In genomic region chr12:57632898-57633825, GRCh38 we compare ENCODE assay signal across 8 cellular contexts. TPM values are rescaled to one million over a fixed set of nuclear protein-coding genes. Genes with fewer than 3 reads are reported as not detected.
DNase-seq lines count a peak whose midpoint lies in the region; ATAC-seq and TF ChIP-seq lines count a peak whose summit lies in the region.

Gene B4GALNT1 (minus strand): TSS chr12:57633201. CDS start chr12:57632132, 1,069 bp downstream.

- H3K4me1 Mint-ChIP-seq in activated T-helper 17 cell treated with anti-CD3 and anti-CD28 coated beads, Interleukin-2, amount 50 U/mL, for 72 hours, result no peaks in the 10 kb centered on the region

- BruUV-seq in PC-9 (replicated peaks; lab: Mats Ljungman, UMichigan), result no TSS peak

- no peaks in the 10 kb centered on the region for H3K27me3 ChIP-seq in PC-9 (ENCODE audit: insufficient read depth, low read depth)
- H3K27me3 ChIP-seq in neural cell (ENCODE audit: insufficient read depth, low read depth, low read length), result peaks cover 32% of the 10 kb centered on the region
- H3K27me3 ChIP-seq in thymus (ENCODE audit: control insufficient read depth, insufficient read depth), result peaks cover 58% of the 10 kb centered on the region

- TF ChIP-seq EP300 in neural cell (conservative IDR thresholded peaks at IDR 0.05; ENCODE audit: poor library complexity, severe bottlenecking), result peak; percentile 42

- in situ Hi-C loops in Caki2 (cut with HindIII; ENCODE audit: low pct_unique_long_range_greater_than_20kb, low sequenced_read_pairs), result no loop called here

- H3F3A ChIP-seq in PC-9 (ENCODE audit: insufficient read depth, low read depth) (no peaks in the 10 kb centered on the region), neural cell (ENCODE audit: insufficient read depth, low read length, poor library complexity, severe bottlenecking) (peaks cover 3% of the 10 kb centered on the region)

- H3K9me3 ChIP-seq in PC-9 (ENCODE audit: insufficient read depth, low read depth) (no peaks in the 10 kb centered on the region), neural cell (ENCODE audit: low read length) (no peaks in the 10 kb centered on the region), thymus (ENCODE audit: control insufficient read depth) (no peaks in the 10 kb centered on the region)

- H3K9me3 Mint-ChIP-seq in activated T-helper 17 cell treated with anti-CD3 and anti-CD28 coated beads, Interleukin-2, amount 50 U/mL, for 72 hours, result no peaks in the 10 kb centered on the region

- no peaks in the 10 kb centered on the region for H3K9me2 ChIP-seq in PC-9 (ENCODE audit: insufficient read depth)
- no peaks in the 10 kb centered on the region for H3K9me2 ChIP-seq in neural cell (ENCODE audit: insufficient read depth, low read length)

- no peaks in the 10 kb centered on the region for H3K36me3 ChIP-seq in PC-9 (ENCODE audit: low read depth)
- peaks cover 14% of the 10 kb centered on the region for H3K36me3 ChIP-seq in neural cell (ENCODE audit: insufficient read depth, low read length)
- no peaks in the 10 kb centered on the region for H3K36me3 ChIP-seq in thymus (ENCODE audit: control insufficient read depth, insufficient read depth)

- H3K4me3 Mint-ChIP-seq in activated T-helper 17 cell treated with anti-CD3 and anti-CD28 coated beads, Interleukin-2, amount 50 U/mL, for 72 hours, result peak within 1 kb of the TSS; percentile 76

- no peak within 1 kb of the TSS for H3K27ac Mint-ChIP-seq in activated T-helper 17 cell treated with anti-CD3 and anti-CD28 coated beads, Interleukin-2, amount 50 U/mL, for 72 hours

- 2% methylated on average over 63 of the region's 63 CpGs for WGBS in thymus

- H3K27ac ChIP-seq in PC-9, result no peak within 1 kb of the TSS
- H3K27ac ChIP-seq in neural cell (ENCODE audit: low read length), result peak within 1 kb of the TSS; percentile 82
- no peak within 1 kb of the TSS for H3K27ac ChIP-seq in thymus (ENCODE audit: low read depth)

- CTCF ChIA-PET in PC-9 (lab: Charles Lee), result interaction anchor here (0.7 kb wide), 1 partner anchor 113 kb away, joined by 3 read pairs; no protein-coding TSS in a partner anchor

- TF ChIP-seq RAD21 in neural cell (conservative IDR thresholded peaks at IDR 0.05), result peak; percentile 70

- peaks cover 33% of the 10 kb centered on the region for H3K27me3 Mint-ChIP-seq in activated T-helper 17 cell treated with anti-CD3 and anti-CD28 coated beads, Interleukin-2, amount 50 U/mL, for 72 hours

- H4K20me1 ChIP-seq in PC-9 (ENCODE audit: insufficient read depth) (no peaks in the 10 kb centered on the region), neural cell (ENCODE audit: insufficient read depth) (no peaks in the 10 kb centered on the region)

- intact Hi-C loops in PC-9 (cut with micrococcal nuclease; ENCODE audit: unreplicated experiment), result loop anchor here (1.0 to 5.0 kb wide), 3 partner anchors 50 to 171 kb away; partner anchors contain the start of gene OS9

- DNase-seq in Caki2 (ENCODE audit: low read depth) (peak; percentile 82), HuH-7.5 (ENCODE audit: low spot score) (peak; percentile 88), PC-9 (peak; percentile 40 to 72), fibroblast of the aortic adventitia (ENCODE audit: low read depth) (peak; percentile 48)

- H3K4me1 ChIP-seq in PC-9 (replicated peaks; ENCODE audit: insufficient read depth) (peaks cover 8% of the 10 kb centered on the region; the same call in 1 of the 2 replicates), thymus (ENCODE audit: control insufficient read depth, insufficient read depth, low read length) (no peaks in the 10 kb centered on the region)

- POLR2A ChIA-PET in PC-9 (lab: Charles Lee; ENCODE audit: unreplicated experiment), result no interaction called here

- peak; percentile 58 for ATAC-seq in GM19468 (IDR thresholded peaks at IDR 0.05; ENCODE audit: extremely low read depth, unreplicated experiment)
- ATAC-seq in activated T-helper 17 cell treated with anti-CD3 and anti-CD28 coated beads, Interleukin-2, amount 50 U/mL, for 72 hours (replicated peaks), result peak; percentile 88

- H3K79me2 ChIP-seq in PC-9 (ENCODE audit: low read depth), result no peaks in the 10 kb centered on the region
- peaks cover 7% of the 10 kb centered on the region for H3K79me2 ChIP-seq in neural cell (replicated peaks; ENCODE audit: insufficient read depth, low read length)

- peak within 1 kb of the TSS; percentile 64 for H3K4me3 ChIP-seq in PC-9
- H3K4me3 ChIP-seq in fibroblast of the aortic adventitia (ENCODE audit: low read depth, low read length), result peak within 1 kb of the TSS; percentile 69
- H3K4me3 ChIP-seq in neural cell (ENCODE audit: low read length), result peak within 1 kb of the TSS; percentile 97
- H3K4me3 ChIP-seq in thymus (ENCODE audit: low read length), result peak within 1 kb of the TSS; percentile 44

- H3K4me2 ChIP-seq in PC-9, result peak within 1 kb of the TSS; percentile 90
- H3K4me2 ChIP-seq in neural cell (ENCODE audit: low read length), result peak within 1 kb of the TSS; percentile 93

- peak; percentile 83 for TF ChIP-seq CTCF in PC-9 (conservative IDR thresholded peaks at IDR 0.05)
- peak; percentile 91 for TF ChIP-seq CTCF in fibroblast of the aortic adventitia (IDR thresholded peaks at IDR 0.05; ENCODE audit: insufficient read depth, low read length)
- peak; percentile 97 for TF ChIP-seq CTCF in neural cell (IDR thresholded peaks at IDR 0.05; ENCODE audit: poor library complexity, severe bottlenecking)

- H2AFZ ChIP-seq in PC-9 (peak within 1 kb of the TSS; percentile 95), neural cell (ENCODE audit: low read depth, low read length) (peak within 1 kb of the TSS; percentile 70)

- no peaks in the 10 kb centered on the region for H3K36me3 Mint-ChIP-seq in activated T-helper 17 cell treated with anti-CD3 and anti-CD28 coated beads, Interleukin-2, amount 50 U/mL, for 72 hours (ENCODE audit: low read depth)

- H3K9ac ChIP-seq in neural cell (ENCODE audit: low read length), result peak within 1 kb of the TSS; percentile 94

TF ChIP-seq in neural cell, 6 proteins besides CTCF, POLR2A, EP300 and RAD21:
- no peak for TF ChIP-seq EZH2 (IDR thresholded peaks at IDR 0.05; ENCODE audit: borderline replicate concordance, insufficient read depth, low read length, poor library complexity, severe bottlenecking)
- peak; percentile 61 for TF ChIP-seq MXI1 (conservative IDR thresholded peaks at IDR 0.05; ENCODE audit: poor library complexity, severe bottlenecking)
- peak; percentile 81 for TF ChIP-seq SMC3 (conservative IDR thresholded peaks at IDR 0.05; ENCODE audit: poor library complexity)
- TF ChIP-seq TAF1 (IDR thresholded peaks at IDR 0.05; ENCODE audit: low read depth), result peak; percentile 78
- peak; percentile 82 for TF ChIP-seq REST (IDR thresholded peaks at IDR 0.05; ENCODE audit: borderline replicate concordance)
- TF ChIP-seq POLR2AphosphoS5 (IDR thresholded peaks at IDR 0.05), result peak; percentile 75
TF ChIP-seq in neural cell: peak in this region for 5.

RNA-seq across cellular contexts. Expression of gene B4GALNT1, which starts in this region (rescaled TPM):
- 64.3 and 66.6 TPM in 2 replicates for total RNA-seq in Caki2 (2014; rRNA removed; shearing (Covaris generic); ENCODE audit: low replicate concordance)
- 15.0 and 17.9 TPM in 2 replicates for total RNA-seq in PC-9 (2021)
- 1 to 10 TPM; 1.5 to 3.7 TPM for total RNA-seq in activated T-helper 17 cell treated with anti-CD3 and anti-CD28 coated beads, Interleukin-2, amount 50 U/mL, for 72 hours
- 1.7 and 6.9 TPM in 2 replicates for total RNA-seq in fibroblast of the aortic adventitia (ENCODE audit: low replicate concordance)
- polyA plus RNA-seq in neural cell, result 99.9 and 152 TPM in 2 replicates
- 113 and 119 TPM in 2 replicates for polyA minus RNA-seq in neural cell
- polyA plus RNA-seq in thymus, result 1.3 TPM

Comparison
In these comparisons a context has a peak if more than half of its experiments do, and no peak if none do; other contexts are left out.
1. RNA of gene B4GALNT1 (polyA plus RNA-seq): 99.9 to 152 TPM in neural cell; 1.3 TPM in thymus (single experiment); every median in the first group is over 10 times any median in the second.
2. H3K4me3 ChIP-seq: peak in every context shown above with its lines; median percentile 97 in neural cell; 69 in fibroblast of the aortic adventitia; 64 in PC-9; 44 in thymus.
3. Peak in every context shown above with its lines, with median percentiles within 50 percentile points of each other: DNase-seq and CTCF ChIP-seq.